9 cellular contexts compared by ENCODE assay signal in genomic region chr13:75458696-75459422, GRCh38. TPM values are rescaled to one million over a fixed set of nuclear protein-coding genes. Genes with fewer than 3 reads are reported as not detected.
A peak's percentile ranks its signal among the peaks of the same experiment; 100 is the strongest.
DNase-seq lines count a peak whose midpoint lies in the region; ATAC-seq and TF ChIP-seq lines count a peak whose summit lies in the region.
"Had no signal": no experiment of that assay in that cellular context is flagged by ENCODE, and none has a peak within 500 bp of the region (broad histone marks: within the 10 kb centered on the region; RNA-seq: fewer than 3 reads in every experiment).

No MANE protein-coding gene starts in this region.

- H4K20me1 ChIP-seq in Karpas-422 (ENCODE audit: insufficient read depth, low read depth, low read length), result no peaks in the 10 kb centered on the region

- H3K9me3 ChIP-seq in mucosa of rectum (ENCODE audit: control insufficient read depth in 2 of 2, low read length in 2 of 2) (no peaks in the 10 kb centered on the region), Karpas-422 (ENCODE audit: low read length) (no peaks in the 10 kb centered on the region)
- H3K9me3 ChIP-seq: A549 had no signal

- H2AFZ ChIP-seq in Karpas-422 (ENCODE audit: low read length), result no peak overlapping the region

- TF ChIP-seq CTCF in WTC11 (IDR thresholded peaks at IDR 0.05) (no peak), natural killer cell (IDR thresholded peaks at IDR 0.05) (no peak), HFFc6 (IDR thresholded peaks at IDR 0.05) (no peak)

- peak overlapping the region; percentile 97 for H3K27ac Mint-ChIP-seq in WTC11
- H3K27ac Mint-ChIP-seq in natural killer cell, result no peak overlapping the region
- H3K27ac Mint-ChIP-seq in HFFc6, result no peak overlapping the region

- no peaks in the 10 kb centered on the region for H3K79me2 ChIP-seq in Karpas-422 (ENCODE audit: low read length)

- peaks cover 5 to 11% of the 10 kb centered on the region in 2 donors for H3K4me1 ChIP-seq in mucosa of rectum (ENCODE audit: control insufficient read depth in 2 of 2, insufficient read depth in 2 of 2, low read length in 2 of 2)
- 0 out of 2 replicates have a peak, but pooled peaks cover 4% of the 10 kb centered on the region for H3K4me1 ChIP-seq in Karpas-422 (ENCODE audit: low read length)

- H3K36me3 ChIP-seq in mucosa of rectum (ENCODE audit: control insufficient read depth in 2 of 2, insufficient read depth in 2 of 2, low read length in 2 of 2) (no peaks in the 10 kb centered on the region), Karpas-422 (ENCODE audit: insufficient read depth, low read length) (no peaks in the 10 kb centered on the region)

- peak overlapping the region; percentile 36 to 61 for H3K9ac ChIP-seq in mucosa of rectum (ENCODE audit: low read depth in 1 of 2, low read length in 2 of 2)
- H3K9ac ChIP-seq in Karpas-422 (ENCODE audit: low read length), result no peak overlapping the region

- POLR2A ChIA-PET in WTC11 (lab: Charles Lee), result interaction anchor here (1.0 kb wide), 1 partner anchor 16 kb away, joined by 3 read pairs; no protein-coding TSS in a partner anchor

- H3K4me2 ChIP-seq in Karpas-422 (ENCODE audit: low read depth, low read length, poor library complexity, severe bottlenecking), result no peak overlapping the region
- H3K4me2 ChIP-seq: A549 had no signal

- peak overlapping the region; percentile 3 to 46 for H3K4me3 ChIP-seq in mucosa of rectum (ENCODE audit: low read length in 2 of 2)
- H3K4me3 ChIP-seq in Karpas-422 (ENCODE audit: low read length), result no peak overlapping the region
- H3K4me3 ChIP-seq: A549 had no signal

- H3K36me3 Mint-ChIP-seq in WTC11, result peaks cover 7% of the 10 kb centered on the region
- no peaks in the 10 kb centered on the region for H3K36me3 Mint-ChIP-seq in natural killer cell
- peaks cover 15% of the 10 kb centered on the region for H3K36me3 Mint-ChIP-seq in HFFc6 (ENCODE audit: low read depth)

- no peaks in the 10 kb centered on the region for H3K27me3 Mint-ChIP-seq in WTC11 (ENCODE audit: low read depth)
- no peaks in the 10 kb centered on the region for H3K27me3 Mint-ChIP-seq in natural killer cell (ENCODE audit: low read depth in 2 of 2)
- no peaks in the 10 kb centered on the region; the same call in 1 of the 2 replicates for H3K27me3 Mint-ChIP-seq in HFFc6 (ENCODE audit: insufficient read depth)

- H3K4me3 Mint-ChIP-seq in WTC11 (peak overlapping the region; percentile 31), natural killer cell (no peak overlapping the region), HFFc6 (no peak overlapping the region)

- peaks cover 6% of the 10 kb centered on the region; the same call in 1 of the 2 replicates for H3K9me3 Mint-ChIP-seq in WTC11
- no peaks in the 10 kb centered on the region for H3K9me3 Mint-ChIP-seq in natural killer cell
- no peaks in the 10 kb centered on the region; the same call in 1 of the 2 replicates for H3K9me3 Mint-ChIP-seq in HFFc6

- H3K4me1 Mint-ChIP-seq in WTC11 (peaks cover 56% of the 10 kb centered on the region), natural killer cell (no peaks in the 10 kb centered on the region), HFFc6 (ENCODE audit: low read depth) (peaks cover 38% of the 10 kb centered on the region)

- ATAC-seq in HG03196 (IDR thresholded peaks at IDR 0.05; ENCODE audit: unreplicated experiment) (peak; percentile 100), WTC11 (peak; percentile 88), natural killer cell (no peak)
- ATAC-seq: A549 had no signal

- intact Hi-C loops in natural killer cell (cut with micrococcal nuclease), result no loop called here

- DNase-seq in NCI-H748 (lab: John Stamatoyannopoulos, UW; ENCODE audit: unreplicated experiment), result peak; percentile 56
- no peak for DNase-seq in NCI-H748 treated with DMSO at 0.1 percent for 48 hours (lab: John Stamatoyannopoulos, UW)
- peak; percentile 21 for DNase-seq in WTC11 (ENCODE audit: low spot score)
- no peak for DNase-seq in natural killer cell
- DNase-seq in Karpas-422, result no peak
- DNase-seq in HFFc6, result no peak

- H3K27ac ChIP-seq in mucosa of rectum (ENCODE audit: low read depth in 2 of 2, low read length in 2 of 2), result peak overlapping the region; percentile 69 to 77
- H3K27ac ChIP-seq in Karpas-422 (ENCODE audit: low read length), result no peak overlapping the region
- H3K27ac ChIP-seq: A549 had no signal

- H3K27me3 ChIP-seq in mucosa of rectum (ENCODE audit: control insufficient read depth in 2 of 2, insufficient read depth in 2 of 2, low read length in 2 of 2) (no peaks in the 10 kb centered on the region), Karpas-422 (ENCODE audit: low read length) (0 out of 2 replicates have a peak, but pooled peaks cover 2% of the 10 kb centered on the region)

- CTCF ChIA-PET in WTC11 (lab: Charles Lee), result interaction anchor here (2.1 kb wide), 1 partner anchor 23 kb away, joined by 11 read pairs; the partner anchor contains the start of gene TBC1D4

- no peaks in the 10 kb centered on the region for H3K9me2 ChIP-seq in Karpas-422 (replicated peaks; ENCODE audit: insufficient read depth, low read length)

TF ChIP-seq in WTC11, 78 proteins besides CTCF, POLR2A, EP300 and RAD21:
- TF ChIP-seq GABPB1 (CRISPR knock-in tag; IDR thresholded peaks at IDR 0.05), result peak; percentile 44; the same call in 1 of the 2 replicates
- TF ChIP-seq GRHL2 (CRISPR knock-in tag; IDR thresholded peaks at IDR 0.05; ENCODE audit: insufficient replicate concordance, severe bottlenecking), result no peak

RNA-seq across cellular contexts. Expression of gene TBC1D4, which starts 23.1 kb away (rescaled TPM):
- 30.1 to 37.1 TPM (median 30.4 TPM) in 3 replicates for total RNA-seq in WTC11 (2021)
- total RNA-seq in natural killer cell, result 1 to 10 TPM in 2 of 3 donors, under 1 TPM in 1; 0.54 to 5.1 (median 3.7) TPM
- 3.1 and 4.0 TPM in 2 replicates for total RNA-seq in Karpas-422 (2014; rRNA removed; shearing (Covaris generic); ENCODE audit: low replicate concordance)
- 10 to 100 TPM; 13.6 to 20.6 (median 16.6) TPM for total RNA-seq in HFFc6 (2021; fragmentation: NEBNext Ultra II Directional; extraction: Animal tissue kit (Norgen Biotek cat#: 25700))

Comparison
In these comparisons a context has a peak if more than half of its experiments do, and no peak if none do; other contexts are left out.
1. DNase-seq: peak in NCI-H748 (single experiment) and WTC11 (single experiment); none in NCI-H748 treated with DMSO at 0.1 percent for 48 hours (single experiment), natural killer cell (single experiment), Karpas-422 (single experiment) and HFFc6 (single experiment).
2. ATAC-seq: peak in HG03196 (single experiment) and WTC11 (single experiment); none in natural killer cell (0 of 3).